Comparison of ENCODE assay signal across 31 cellular contexts in the genomic region with DNA sequence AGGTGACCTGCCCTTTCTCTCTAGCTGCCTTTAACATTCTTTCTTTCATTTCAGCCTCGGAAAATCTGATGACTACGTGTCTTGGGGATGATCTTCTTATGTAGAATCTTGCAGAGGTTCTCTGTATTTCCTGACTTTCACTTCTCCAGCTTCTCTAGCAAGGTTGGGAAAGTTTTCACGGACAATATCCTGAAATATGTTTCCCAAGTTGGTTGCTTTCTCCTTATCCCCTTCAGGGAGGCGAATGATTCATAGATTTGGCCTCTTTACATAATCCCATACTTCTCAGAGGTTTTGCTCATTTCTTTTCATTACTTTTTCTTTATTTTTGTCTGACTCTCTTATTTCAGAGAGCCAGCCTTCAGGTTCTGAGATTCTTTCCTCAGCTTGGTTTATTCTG.
DNase-seq lines count a peak whose midpoint lies in the region; ATAC-seq and TF ChIP-seq lines count a peak whose summit lies in the region.
"Had no signal": no experiment of that assay in that cellular context is flagged by ENCODE, and none has a peak within 500 bp of the region (broad histone marks: within the 10 kb centered on the region; RNA-seq: fewer than 3 reads in every experiment).

No MANE protein-coding gene starts in this region.

- H2BK120ac ChIP-seq in mesenchymal stem cell (ENCODE audit: low read depth, low read length): no peak overlapping the region

- no peak overlapping the region for H2BK12ac ChIP-seq in mesenchymal stem cell (ENCODE audit: low read length in 2 of 2)

- H3K4me1 ChIP-seq in mesenchymal stem cell (ENCODE audit: control insufficient read depth, insufficient read depth, low read depth, low read length): no peaks in the 10 kb centered on the region
- H3K4me1 ChIP-seq: BE2C, HAP-1, left lung, psoas muscle, tibial artery had no signal

- H3K4me3 Mint-ChIP-seq in mesothelial cell of epicardium: no peak overlapping the region
- H3K4me3 Mint-ChIP-seq: activated CD8-positive, alpha-beta T cell treated with anti-CD3 and anti-CD28 coated beads, Interleukin-2, amount 10 ng/mL, durations not matched to agents 7 days and 5 days; activated naive CD8-positive, alpha-beta T cell treated with anti-CD3 and anti-CD28 coated beads for 36 hours; CD8-positive, alpha-beta memory T cell; immature natural killer cell; stimulated activated naive CD8-positive, alpha-beta T cell treated with anti-CD3 and anti-CD28 coated beads, Interleukin-15, amount 100 ng/mL, for 72 hours; T-helper 1 cell treated with Interleukin-12 subunit alpha and Interleukin-12 subunit beta and Interleukin-4 antibody, amounts not matched to agents 30 μg/mL and 1 μg/mL, for 36 hours had no signal

- H3K9me3 ChIP-seq in mesenchymal stem cell (ENCODE audit: control insufficient read depth, low read length): no peaks in the 10 kb centered on the region
- H3K9me3 ChIP-seq: BE2C, HAP-1, left lung, neutrophil, psoas muscle, tibial artery had no signal

- no peak overlapping the region for H4K8ac ChIP-seq in mesenchymal stem cell (ENCODE audit: low read length)

- no peaks in the 10 kb centered on the region for H3K36me3 ChIP-seq in mesenchymal stem cell (ENCODE audit: control insufficient read depth in 1 of 2, insufficient read depth in 2 of 2, low read depth in 1 of 2, low read length in 2 of 2)
- H3K36me3 ChIP-seq: BE2C, HAP-1, left lung, neutrophil, tibial artery had no signal

- 95% methylated on average over 4 of the region's 4 CpGs for WGBS in mesenchymal stem cell

- no peak overlapping the region for H3K23ac ChIP-seq in mesenchymal stem cell (ENCODE audit: low read length in 2 of 2)

- H3K27me3 Mint-ChIP-seq in mesothelial cell of epicardium (ENCODE audit: low read depth): no peaks in the 10 kb centered on the region

- DNase-seq in EH (ENCODE audit: low read depth) (peak; percentile 45), M059J (ENCODE audit: low read depth) (peak; percentile 43), choroid plexus epithelial cell (ENCODE audit: low read depth) (peak; percentile 45), mesenchymal stem cell (peak; percentile 2), hepatic stellate cell (ENCODE audit: low spot score) (no peak), mesothelial cell of epicardium (ENCODE audit: low spot score in 2 of 2, unreplicated experiment in 2 of 2) (no peak)
- DNase-seq: activated CD8-positive, alpha-beta T cell treated with anti-CD3 and anti-CD28 coated beads, Interleukin-2, amount 10 ng/mL, durations not matched to agents 7 days and 5 days; activated naive CD8-positive, alpha-beta T cell treated with anti-CD3 and anti-CD28 coated beads for 36 hours; BE2C; CD8-positive, alpha-beta memory T cell; DMS 273 treated with DMSO at 0.1 percent for 48 hours; effector CD4-positive, alpha-beta T cell; hypothalamus; immature natural killer cell; left lung; MV-4-11; NCI-H146; NCI-H2107; NCI-H446; NCI-H774; psoas muscle; stimulated activated CD8-positive, alpha-beta memory T cell treated with anti-CD3 and anti-CD28 coated beads, Interleukin-4, amount 100 ng/mL, for 48 hours; stimulated activated naive CD8-positive, alpha-beta T cell treated with anti-CD3 and anti-CD28 coated beads, Interleukin-15, amount 100 ng/mL, for 72 hours; tibial artery had no signal

- H3K9ac ChIP-seq in mesenchymal stem cell (ENCODE audit: low read length): no peak overlapping the region

- no peak overlapping the region for H3K4me2 ChIP-seq in mesenchymal stem cell (ENCODE audit: low read length, poor library complexity, severe bottlenecking)

- no peak overlapping the region for H2BK5ac ChIP-seq in mesenchymal stem cell (ENCODE audit: low read depth, low read length, poor library complexity, severe bottlenecking)

- no peak overlapping the region for H2BK15ac ChIP-seq in mesenchymal stem cell (ENCODE audit: low read depth, poor library complexity, severe bottlenecking)

- no peaks in the 10 kb centered on the region for H3K4me1 Mint-ChIP-seq in mesothelial cell of epicardium
- H3K4me1 Mint-ChIP-seq: activated naive CD8-positive, alpha-beta T cell treated with anti-CD3 and anti-CD28 coated beads for 36 hours; CD8-positive, alpha-beta memory T cell; immature natural killer cell; stimulated activated naive CD8-positive, alpha-beta T cell treated with anti-CD3 and anti-CD28 coated beads, Interleukin-15, amount 100 ng/mL, for 72 hours had no signal

- no peaks in the 10 kb centered on the region for H3K79me1 ChIP-seq in mesenchymal stem cell (replicated peaks; ENCODE audit: low read length, poor library complexity, severe bottlenecking)

- H3K27me3 ChIP-seq in mesenchymal stem cell (ENCODE audit: control insufficient read depth in 1 of 2, insufficient read depth in 1 of 2, low read length in 2 of 2): peaks cover 0 to 3% of the 10 kb centered on the region in 2 experiments
- H3K27me3 ChIP-seq: left lung, neutrophil, tibial artery had no signal

- H3K14ac ChIP-seq in mesenchymal stem cell (ENCODE audit: low read length in 2 of 2): no peak overlapping the region

- no peaks in the 10 kb centered on the region for H3K36me3 Mint-ChIP-seq in mesothelial cell of epicardium
- H3K36me3 Mint-ChIP-seq: activated naive CD8-positive, alpha-beta T cell treated with anti-CD3 and anti-CD28 coated beads for 36 hours; CD8-positive, alpha-beta memory T cell; immature natural killer cell had no signal

- ATAC-seq in GM21529 (IDR thresholded peaks at IDR 0.05; ENCODE audit: unreplicated experiment) (no peak), HG02870 (IDR thresholded peaks at IDR 0.05; ENCODE audit: unreplicated experiment) (no peak)
- ATAC-seq: activated CD8-positive, alpha-beta T cell treated with anti-CD3 and anti-CD28 coated beads, Interleukin-2, amount 10 ng/mL, durations not matched to agents 7 days and 5 days; left lung; psoas muscle; stimulated activated naive CD8-positive, alpha-beta T cell treated with anti-CD3 and anti-CD28 coated beads, Interleukin-15, amount 100 ng/mL, for 72 hours had no signal

- H3K4me3 ChIP-seq in choroid plexus epithelial cell (ENCODE audit: low read depth, low read length) (no peak overlapping the region), mesenchymal stem cell (ENCODE audit: insufficient read depth in 1 of 2, low read depth in 1 of 2, low read length in 2 of 2) (no peak overlapping the region)
- H3K4me3 ChIP-seq: HAP-1, left lung, psoas muscle, tibial artery had no signal

- no peak overlapping the region for H3K27ac Mint-ChIP-seq in mesothelial cell of epicardium
- H3K27ac Mint-ChIP-seq: activated CD8-positive, alpha-beta T cell treated with anti-CD3 and anti-CD28 coated beads, Interleukin-2, amount 10 ng/mL, durations not matched to agents 7 days and 5 days; activated naive CD8-positive, alpha-beta T cell treated with anti-CD3 and anti-CD28 coated beads for 36 hours; activated T-helper 2 cell treated with anti-CD3 and anti-CD28 coated beads, Interferon-gamma antibody, Interleukin-2, Interleukin-4, amounts not matched to agents 10 μg/mL and 5 μg/mL and 100 μg/mL, durations not matched to agents 14 hours and 24 hours and 36 hours; CD8-positive, alpha-beta memory T cell; immature natural killer cell; stimulated activated naive CD8-positive, alpha-beta T cell treated with anti-CD3 and anti-CD28 coated beads, Interleukin-15, amount 100 ng/mL, for 72 hours; T-helper 1 cell treated with Interleukin-12 subunit alpha and Interleukin-12 subunit beta and Interleukin-4 antibody, amounts not matched to agents 30 μg/mL and 1 μg/mL, for 36 hours had no signal

- H3K4ac ChIP-seq in mesenchymal stem cell (ENCODE audit: low read depth in 1 of 2, low read length in 2 of 2): no peak overlapping the region

- no peak overlapping the region for H3K18ac ChIP-seq in mesenchymal stem cell (ENCODE audit: low read depth in 1 of 2, low read length in 2 of 2)

- peaks cover 25% of the 10 kb centered on the region for H3K9me3 Mint-ChIP-seq in mesothelial cell of epicardium
- H3K9me3 Mint-ChIP-seq: activated naive CD8-positive, alpha-beta T cell treated with anti-CD3 and anti-CD28 coated beads for 36 hours; activated T-helper 2 cell treated with anti-CD3 and anti-CD28 coated beads, Interferon-gamma antibody, Interleukin-2, Interleukin-4, amounts not matched to agents 10 μg/mL and 5 μg/mL and 100 μg/mL, durations not matched to agents 14 hours and 24 hours and 36 hours; CD8-positive, alpha-beta memory T cell; stimulated activated naive CD8-positive, alpha-beta T cell treated with anti-CD3 and anti-CD28 coated beads, Interleukin-15, amount 100 ng/mL, for 72 hours; T-helper 1 cell treated with Interleukin-12 subunit alpha and Interleukin-12 subunit beta and Interleukin-4 antibody, amounts not matched to agents 30 μg/mL and 1 μg/mL, for 36 hours had no signal

- H2AK5ac ChIP-seq in mesenchymal stem cell (ENCODE audit: low read length, severe bottlenecking): no peak overlapping the region

- TF ChIP-seq CTCF in choroid plexus epithelial cell (conservative IDR thresholded peaks at IDR 0.05; ENCODE audit: low read depth, low read length) (no peak), mesothelial cell of epicardium (IDR thresholded peaks at IDR 0.05; ENCODE audit: unreplicated experiment) (no peak)

- no peak overlapping the region for H4K91ac ChIP-seq in mesenchymal stem cell (ENCODE audit: low read length)

- no peak overlapping the region for H3K27ac ChIP-seq in mesenchymal stem cell (ENCODE audit: low read length, poor library complexity, severe bottlenecking)
- H3K27ac ChIP-seq: left lung, neutrophil, psoas muscle, RWPE1, tibial artery had no signal

- H2AFZ ChIP-seq in mesenchymal stem cell (ENCODE audit: low read depth, low read length): no peak overlapping the region

Comparison
In these comparisons a context has a peak if more than half of its experiments do, and no peak if none do; other contexts are left out.
1. DNase-seq: peak in EH (single experiment), M059J (single experiment), choroid plexus epithelial cell (single experiment) and mesenchymal stem cell (single experiment); none in hepatic stellate cell (single experiment) and mesothelial cell of epicardium (0 of 2).